ENCODE assay signal across 8 cellular contexts in genomic region chr10:32347363-32347735, GRCh38. TPM values are rescaled to one million over a fixed set of nuclear protein-coding genes. Genes with fewer than 3 reads are reported as not detected.
DNase-seq lines count a peak whose midpoint lies in the region; ATAC-seq and TF ChIP-seq lines count a peak whose summit lies in the region.

No MANE protein-coding gene starts in this region.

- ATAC-seq in GM21381 (IDR thresholded peaks at IDR 0.05; ENCODE audit: unreplicated experiment): peak; percentile 17

- peak overlapping the region; percentile 66 to 84 (median 74) for H3K4me3 Mint-ChIP-seq in CD4-positive, alpha-beta memory T cell
- H3K4me3 Mint-ChIP-seq in IgD-negative memory B cell: peak overlapping the region; percentile 79 to 100 (median 92)

- no peaks in the 10 kb centered on the region for H3K9me3 ChIP-seq in CD4-positive, alpha-beta memory T cell (ENCODE audit: control insufficient read depth in 1 of 2, low read length in 2 of 2)
- no peaks in the 10 kb centered on the region for H3K9me3 ChIP-seq in muscle layer of duodenum (ENCODE audit: control insufficient read depth in 1 of 2, low read length in 2 of 2)

- no peak for DNase-seq in CD4-positive, alpha-beta memory T cell
- DNase-seq in choroid plexus epithelial cell (ENCODE audit: low read depth): no peak
- no peak for DNase-seq in NCI-H526 treated with DMSO at 0.1 percent for 48 hours (lab: John Stamatoyannopoulos, UW)
- DNase-seq in AML-193 (lab: John Stamatoyannopoulos, UW): no peak
- no peak for DNase-seq in NOMO-1 treated with dmso at 0.1 percent for 144 hours (lab: John Stamatoyannopoulos, UW; ENCODE audit: unreplicated experiment)

- peak overlapping the region; percentile 30 to 100 for H3K4me3 ChIP-seq in CD4-positive, alpha-beta memory T cell (ENCODE audit: low read length in 2 of 2)
- H3K4me3 ChIP-seq in choroid plexus epithelial cell (ENCODE audit: low read depth, low read length): peak overlapping the region; percentile 93
- H3K4me3 ChIP-seq in muscle layer of duodenum (ENCODE audit: low read depth in 1 of 2, low read length in 2 of 2): peak overlapping the region; percentile 67 to 84

- intact Hi-C loops in CD4-positive, alpha-beta memory T cell (cut with micrococcal nuclease): loop anchor here (1.0 to 10.0 kb wide), 7 partner anchors 15 to 1033 kb away; partner anchors contain the start of genes ARHGAP12, CCDC7, KIF5B and ZEB1

- peaks cover 8% of the 10 kb centered on the region for H3K36me3 ChIP-seq in CD4-positive, alpha-beta memory T cell (ENCODE audit: insufficient read depth, low read length)
- H3K36me3 ChIP-seq in muscle layer of duodenum (ENCODE audit: control insufficient read depth in 1 of 2, insufficient read depth in 2 of 2, low read length in 2 of 2): peaks cover 0 to 7% of the 10 kb centered on the region in 2 donors

- no peaks in the 10 kb centered on the region for H3K9me3 Mint-ChIP-seq in CD4-positive, alpha-beta memory T cell
- no peaks in the 10 kb centered on the region for H3K9me3 Mint-ChIP-seq in IgD-negative memory B cell

- peaks cover 70% of the 10 kb centered on the region for H3K4me1 ChIP-seq in CD4-positive, alpha-beta memory T cell (ENCODE audit: insufficient read depth, low read length)
- H3K4me1 ChIP-seq in muscle layer of duodenum (ENCODE audit: control insufficient read depth in 1 of 2, insufficient read depth in 2 of 2, low read length in 2 of 2): peaks cover 17 to 45% of the 10 kb centered on the region in 2 donors

- peaks cover 41 to 79% (median 58%) of the 10 kb centered on the region in 4 donors for H3K4me1 Mint-ChIP-seq in CD4-positive, alpha-beta memory T cell
- peaks cover 44 to 57% (median 54%) of the 10 kb centered on the region in 3 donors for H3K4me1 Mint-ChIP-seq in IgD-negative memory B cell

- POLR2A ChIA-PET in CD4-positive, alpha-beta memory T cell (lab: Charles Lee; ENCODE audit: partially characterized antibody): interaction anchor here (0.7 to 5.0 kb wide), 12 partner anchors 10 to 777 kb away, joined by 3 to 63 read pairs (median 4); partner anchors contain the start of gene KIF5B

- H3K27ac Mint-ChIP-seq in CD4-positive, alpha-beta memory T cell: peak overlapping the region in 5 of 7 donors; percentile 44 to 100 (median 77)
- H3K27ac Mint-ChIP-seq in IgD-negative memory B cell: peak overlapping the region; percentile 63 to 100 (median 100)

- H3K27me3 ChIP-seq in CD4-positive, alpha-beta memory T cell (ENCODE audit: insufficient read depth, low read length): no peaks in the 10 kb centered on the region
- H3K27me3 ChIP-seq in muscle layer of duodenum (ENCODE audit: low read depth, low read length): no peaks in the 10 kb centered on the region

- no peak for TF ChIP-seq CTCF in choroid plexus epithelial cell (conservative IDR thresholded peaks at IDR 0.05; ENCODE audit: low read depth, low read length)

- CTCF ChIA-PET in CD4-positive, alpha-beta memory T cell (lab: Charles Lee; ENCODE audit: partially characterized antibody): interaction anchor here (2.0 to 2.3 kb wide), 5 partner anchors 16 to 91 kb away, joined by 5 to 13 read pairs (median 9); no protein-coding TSS in a partner anchor

- H3K36me3 Mint-ChIP-seq in CD4-positive, alpha-beta memory T cell: peaks cover 6 to 48% of the 10 kb centered on the region in 2 donors
- H3K36me3 Mint-ChIP-seq in IgD-negative memory B cell: no peaks in the 10 kb centered on the region

- no peaks in the 10 kb centered on the region for H3K27me3 Mint-ChIP-seq in CD4-positive, alpha-beta memory T cell
- no peaks in the 10 kb centered on the region for H3K27me3 Mint-ChIP-seq in IgD-negative memory B cell

- peak overlapping the region; percentile 100 for H3K27ac ChIP-seq in CD4-positive, alpha-beta memory T cell (ENCODE audit: low read depth, low read length)
- peak overlapping the region; percentile 63 for H3K27ac ChIP-seq in muscle layer of duodenum (ENCODE audit: low read length)

RNA-seq across cellular contexts. Expression of gene EPC1, which starts 0.4 kb away (rescaled TPM):
- total RNA-seq in CD4-positive, alpha-beta memory T cell: 100 to 1,000 TPM; 105 to 112 TPM
- 10 to 100 TPM; 46.0 to 57.0 TPM for polyA plus RNA-seq in CD4-positive, alpha-beta memory T cell
- polyA plus RNA-seq in IgD-negative memory B cell: 78.9 TPM
